26 cellular contexts compared by ENCODE assay signal in genomic region chr11:106271126-106271525, GRCh38.
"Had no signal": no experiment of that assay in that cellular context is flagged by ENCODE, and none has a peak within 500 bp of the region (broad histone marks: within the 10 kb centered on the region; RNA-seq: fewer than 3 reads in every experiment).

No MANE protein-coding gene starts in this region.

- H2AFZ ChIP-seq: hepatocyte had no signal

- H3K4me1 ChIP-seq: thyroid gland, upper lobe of right lung had no signal

- H3K27ac ChIP-seq: hepatocyte, thyroid gland, upper lobe of right lung, VCaP had no signal

- H3K9me3 ChIP-seq: thyroid gland, upper lobe of right lung had no signal

- H3K4me2 ChIP-seq: hepatocyte had no signal

- H3K4me1 Mint-ChIP-seq: activated CD4-positive, alpha-beta T cell treated with anti-CD3 and anti-CD28 coated beads, Interleukin-2, amount 10 ng/mL, durations not matched to agents 7 days and 5 days; activated CD8-positive, alpha-beta memory T cell treated with anti-CD3 and anti-CD28 coated beads, Interleukin-2, amount 10 ng/mL, durations not matched to agents 7 days and 5 days; activated naive CD4-positive, alpha-beta T cell treated with anti-CD3 and anti-CD28 coated beads, Interleukin-2, amount 10 ng/mL, durations not matched to agents 7 days and 5 days; brain; immature natural killer cell; memory B cell; naive thymus-derived CD4-positive, alpha-beta T cell had no signal

- H3K4me3 Mint-ChIP-seq: activated CD4-positive, alpha-beta T cell treated with anti-CD3 and anti-CD28 coated beads, Interleukin-2, amount 10 ng/mL, durations not matched to agents 7 days and 5 days; activated CD8-positive, alpha-beta memory T cell treated with anti-CD3 and anti-CD28 coated beads, Interleukin-2, amount 10 ng/mL, durations not matched to agents 7 days and 5 days; activated CD8-positive, alpha-beta T cell treated with anti-CD3 and anti-CD28 coated beads for 36 hours; activated naive CD4-positive, alpha-beta T cell treated with anti-CD3 and anti-CD28 coated beads, Interleukin-2, amount 10 ng/mL, durations not matched to agents 7 days and 5 days; brain; dendritic cell treated with granulocyte-macrophage colony-stimulating factor and Interleukin-4, amounts not matched to agents 40 ng/mL and 50 ng/mL, for 4 days; immature natural killer cell; memory B cell; naive thymus-derived CD4-positive, alpha-beta T cell; stimulated activated naive CD8-positive, alpha-beta T cell treated with anti-CD3 and anti-CD28 coated beads, Interleukin-15, Interleukin-2, amounts not matched to agents 100 ng/mL and 50 ng/mL, for 24 hours had no signal

- H3K27me3 ChIP-seq: hepatocyte, thyroid gland, upper lobe of right lung had no signal

- H3K27me3 Mint-ChIP-seq: activated CD4-positive, alpha-beta T cell treated with anti-CD3 and anti-CD28 coated beads, Interleukin-2, amount 10 ng/mL, durations not matched to agents 7 days and 5 days; activated CD8-positive, alpha-beta memory T cell treated with anti-CD3 and anti-CD28 coated beads, Interleukin-2, amount 10 ng/mL, durations not matched to agents 7 days and 5 days; activated CD8-positive, alpha-beta T cell treated with anti-CD3 and anti-CD28 coated beads for 36 hours; activated naive CD4-positive, alpha-beta T cell treated with anti-CD3 and anti-CD28 coated beads, Interleukin-2, amount 10 ng/mL, durations not matched to agents 7 days and 5 days; dendritic cell treated with granulocyte-macrophage colony-stimulating factor and Interleukin-4, amounts not matched to agents 40 ng/mL and 50 ng/mL, for 4 days; memory B cell; progenitor cell of endocrine pancreas; stimulated activated naive CD8-positive, alpha-beta T cell treated with anti-CD3 and anti-CD28 coated beads, Interleukin-15, Interleukin-2, amounts not matched to agents 100 ng/mL and 50 ng/mL, for 24 hours had no signal

- ATAC-seq: activated CD4-positive, CD25-positive, alpha-beta regulatory T cell treated with anti-CD3 and anti-CD28 coated beads, Interleukin-2, amount 50 U/mL, for 24 hours; activated CD8-positive, alpha-beta memory T cell treated with anti-CD3 and anti-CD28 coated beads, Interleukin-2, amount 10 ng/mL, durations not matched to agents 7 days and 5 days; activated CD8-positive, alpha-beta T cell treated with anti-CD3 and anti-CD28 coated beads for 36 hours; mucosa of descending colon; naive thymus-derived CD4-positive, alpha-beta T cell; upper lobe of right lung had no signal

- H3K36me3 ChIP-seq: thyroid gland, upper lobe of right lung had no signal

- H3K36me3 Mint-ChIP-seq: activated CD8-positive, alpha-beta memory T cell treated with anti-CD3 and anti-CD28 coated beads, Interleukin-2, amount 10 ng/mL, durations not matched to agents 7 days and 5 days; activated naive CD4-positive, alpha-beta T cell treated with anti-CD3 and anti-CD28 coated beads, Interleukin-2, amount 10 ng/mL, durations not matched to agents 7 days and 5 days; brain; memory B cell had no signal

- DNase-seq: activated CD4-positive, alpha-beta T cell treated with anti-CD3 and anti-CD28 coated beads, Interleukin-2, amount 10 ng/mL, durations not matched to agents 7 days and 5 days; activated CD8-positive, alpha-beta memory T cell treated with anti-CD3 and anti-CD28 coated beads, Interleukin-2, amount 10 ng/mL, durations not matched to agents 7 days and 5 days; activated CD8-positive, alpha-beta T cell treated with anti-CD3 and anti-CD28 coated beads for 36 hours; activated effector memory CD4-positive, alpha-beta T cell treated with anti-CD3 and anti-CD28 coated beads, Interleukin-2, amount 50 U/mL, for 16 hours; activated naive CD4-positive, alpha-beta T cell treated with anti-CD3 and anti-CD28 coated beads, Interleukin-2, amount 10 ng/mL, durations not matched to agents 7 days and 5 days; activated T-cell treated with anti-CD3 and anti-CD28 coated beads for 4 hours; amygdala; caudate nucleus; effector CD4-positive, alpha-beta T cell; erythroblast; glutamatergic neuron; immature natural killer cell; mucosa of descending colon; naive thymus-derived CD4-positive, alpha-beta T cell; stimulated activated CD4-positive, alpha-beta T cell treated with anti-CD3 and anti-CD28 coated beads, Interleukin-1b, Interleukin-23, amount 100 ng/mL, for 48 hours; substantia nigra; thyroid gland; upper lobe of right lung had no signal

- H3K79me2 ChIP-seq: hepatocyte had no signal

- H3K27ac Mint-ChIP-seq: activated CD4-positive, alpha-beta T cell treated with anti-CD3 and anti-CD28 coated beads, Interleukin-2, amount 10 ng/mL, durations not matched to agents 7 days and 5 days; activated CD8-positive, alpha-beta memory T cell treated with anti-CD3 and anti-CD28 coated beads, Interleukin-2, amount 10 ng/mL, durations not matched to agents 7 days and 5 days; activated CD8-positive, alpha-beta T cell treated with anti-CD3 and anti-CD28 coated beads for 36 hours; activated naive CD4-positive, alpha-beta T cell treated with anti-CD3 and anti-CD28 coated beads, Interleukin-2, amount 10 ng/mL, durations not matched to agents 7 days and 5 days; brain; dendritic cell treated with granulocyte-macrophage colony-stimulating factor and Interleukin-4, amounts not matched to agents 40 ng/mL and 50 ng/mL, for 4 days; immature natural killer cell; memory B cell; naive thymus-derived CD4-positive, alpha-beta T cell; progenitor cell of endocrine pancreas; stimulated activated naive CD8-positive, alpha-beta T cell treated with anti-CD3 and anti-CD28 coated beads, Interleukin-15, Interleukin-2, amounts not matched to agents 100 ng/mL and 50 ng/mL, for 24 hours had no signal

- H3K4me3 ChIP-seq: hepatocyte, mucosa of descending colon, thyroid gland, upper lobe of right lung had no signal
